ENCODE assay signal across 1 cellular context in genomic region chr1:206202789-206203363, GRCh38.
TF ChIP-seq lines count a peak whose summit lies in the region.

FAM72A (minus strand) TSS chr1:206202839; CDS start chr1:206202025, 814 bp downstream.

TF ChIP-seq in GM12878, 131 proteins besides CTCF, POLR2A, EP300 and RAD21 (continued from another document):
- peak; percentile 73 for TF ChIP-seq CEBPZ (IDR thresholded peaks at IDR 0.05; ENCODE audit: low read depth, low read length)
- TF ChIP-seq SP1 (IDR thresholded peaks at IDR 0.05; ENCODE audit: low read depth, low read length), result peak; percentile 89
- 0 out of 2 replicates have a peak, but pooled peaks have one; percentile 53 for TF ChIP-seq RFX5 (IDR thresholded peaks at IDR 0.05; ENCODE audit: low read depth, low read length)
- TF ChIP-seq HDGF (IDR thresholded peaks at IDR 0.05), result 0 out of 2 replicates have a peak, but pooled peaks have one; percentile 59
TF ChIP-seq in GM12878: peak in this region for 12; not testable (repeated sequence) for 119.
